In genomic region chr11:126585388-126586302, GRCh38 we compare ENCODE assay signal across 8 cellular contexts.
DNase-seq lines count a peak whose midpoint lies in the region; ATAC-seq and TF ChIP-seq lines count a peak whose summit lies in the region.

No MANE protein-coding gene starts in this region.

- H3K4me1 Mint-ChIP-seq in CD4-positive, alpha-beta T cell (ENCODE audit: low read depth): no peaks in the 10 kb centered on the region

- CTCF ChIA-PET in CD4-positive, alpha-beta T cell (lab: Charles Lee): no interaction called here

- intact Hi-C loops in CD4-positive, alpha-beta T cell (cut with DNase I, micrococcal nuclease): no loop called here

- no peak overlapping the region for H3K9ac ChIP-seq in iPS-15b (ENCODE audit: low read depth, low read length)

- H3K36me3 Mint-ChIP-seq in CD4-positive, alpha-beta T cell (ENCODE audit: low read depth): no peaks in the 10 kb centered on the region

- no peak overlapping the region for H3K27ac ChIP-seq in CD4-positive, alpha-beta T cell (ENCODE audit: low read depth, low read length)

- peaks cover 19% of the 10 kb centered on the region for H3K4me1 ChIP-seq in iPS-15b (ENCODE audit: control insufficient read depth, insufficient read depth, low read length)

- no peak for ATAC-seq in CD4-positive, alpha-beta T cell (ENCODE audit: poor library complexity)
- ATAC-seq in HG02763 (IDR thresholded peaks at IDR 0.05; ENCODE audit: unreplicated experiment) (no peak), HG03520 (IDR thresholded peaks at IDR 0.05; ENCODE audit: unreplicated experiment) (no peak)

- H3K27me3 ChIP-seq in iPS-15b (ENCODE audit: control insufficient read depth, insufficient read depth, low read length): no peaks in the 10 kb centered on the region
- no peaks in the 10 kb centered on the region for H3K27me3 ChIP-seq in CD4-positive, alpha-beta T cell (ENCODE audit: control insufficient read depth, insufficient read depth, low read length)

- POLR2A ChIA-PET in CD4-positive, alpha-beta T cell (lab: Charles Lee): no interaction called here

- no peak overlapping the region for H3K27ac Mint-ChIP-seq in CD4-positive, alpha-beta T cell

- no peaks in the 10 kb centered on the region for H3K9me3 ChIP-seq in iPS-15b (ENCODE audit: control insufficient read depth, insufficient read depth, low read length)
- no peaks in the 10 kb centered on the region for H3K9me3 ChIP-seq in CD4-positive, alpha-beta T cell (ENCODE audit: control insufficient read depth, low read length)

- H3K9me3 Mint-ChIP-seq in CD4-positive, alpha-beta T cell: no peaks in the 10 kb centered on the region

- H3K36me3 ChIP-seq in iPS-15b (ENCODE audit: control insufficient read depth, insufficient read depth, low read length): no peaks in the 10 kb centered on the region

- H3K27me3 Mint-ChIP-seq in CD4-positive, alpha-beta T cell: peaks cover 10% of the 10 kb centered on the region

- TF ChIP-seq CTCF in WI38 (IDR thresholded peaks at IDR 0.05; ENCODE audit: low read depth, low read length): no peak
- TF ChIP-seq CTCF in CD4-positive, alpha-beta T cell (IDR thresholded peaks at IDR 0.05): no peak

- DNase-seq in COR-L47 (lab: John Stamatoyannopoulos, UW) (peak; percentile 87), NCI-H1694 (lab: John Stamatoyannopoulos, UW) (peak; percentile 81), stromal cell of bone marrow (ENCODE audit: low read depth) (peak; percentile 92)
- no peak for DNase-seq in CD4-positive, alpha-beta T cell

- H3K4me3 ChIP-seq in WI38 (ENCODE audit: low read depth, low read length): peak overlapping the region; percentile 12; the same call in 1 of the 2 replicates
- peak overlapping the region; percentile 16 for H3K4me3 ChIP-seq in iPS-15b (ENCODE audit: low read depth, low read length)

- no peak overlapping the region for H3K4me3 Mint-ChIP-seq in CD4-positive, alpha-beta T cell

Comparison
In these comparisons a context has a peak if more than half of its experiments do, and no peak if none do; other contexts are left out.
1. DNase-seq: peak in COR-L47 (single experiment), NCI-H1694 (single experiment) and stromal cell of bone marrow (single experiment); none in CD4-positive, alpha-beta T cell (0 of 10).